ENCODE assay signal across 20 cellular contexts in the genomic region with DNA sequence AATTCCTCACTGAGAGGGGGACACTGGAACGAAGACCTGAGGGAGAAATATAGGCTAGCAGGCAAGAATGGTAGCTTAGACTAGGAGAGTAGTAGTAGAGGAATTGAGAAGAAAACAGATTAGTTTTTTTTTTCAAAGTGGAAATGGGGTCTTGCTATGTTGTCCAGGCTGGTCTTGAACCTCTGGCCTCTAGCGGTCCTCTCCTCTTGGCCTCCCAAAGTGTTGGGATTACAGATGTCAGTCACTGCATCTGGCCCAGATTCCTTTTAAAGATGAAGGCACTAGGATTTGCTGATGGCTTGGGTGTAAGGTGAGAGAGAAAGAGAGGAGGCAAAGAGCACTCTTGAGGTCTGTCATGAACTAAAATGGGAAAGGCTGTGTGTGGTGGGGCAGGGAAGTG. TPM values are rescaled to one million over a fixed set of nuclear protein-coding genes. Genes with fewer than 3 reads are reported as not detected.
DNase-seq lines count a peak whose midpoint lies in the region; ATAC-seq, FAIRE-seq and TF ChIP-seq lines count a peak whose summit lies in the region.
"Had no signal": no experiment of that assay in that cellular context is flagged by ENCODE, and none has a peak within 500 bp of the region (broad histone marks: within the 10 kb centered on the region; RNA-seq: fewer than 3 reads in every experiment).

No MANE protein-coding gene starts in this region.

- TF ChIP-seq POLR2A in H1 (IDR thresholded peaks at IDR 0.05; ENCODE audit: control extremely low read depth in 1 of 2, low read depth in 2 of 2, low read length in 2 of 2): no peak
- TF ChIP-seq POLR2A in uterus (IDR thresholded peaks at IDR 0.05): no peak

- H3K27ac ChIP-seq in H1 (ENCODE audit: low read depth, low read length) (no peak overlapping the region), uterus (peak overlapping the region; percentile 4)
- H3K27ac ChIP-seq: 22Rv1; A549; BLaER1 treated with 17β-estradiol and CSF1 and Interleukin-3, amounts not matched to agents 10 nM and 100 nM; C4-2B had no signal

- no peak overlapping the region for H3K56ac ChIP-seq in H1 (replicated peaks; ENCODE audit: insufficient read length, low read depth, low read length)

- no peak overlapping the region for H2BK5ac ChIP-seq in H1 (ENCODE audit: low read depth, low read length)

- POLR2A ChIA-PET in H1 (lab: Charles Lee; ENCODE audit: partially characterized antibody): interaction anchor here (1.3 kb wide), 1 partner anchor 18 kb away, joined by 7 read pairs; no protein-coding TSS in a partner anchor

- no peaks in the 10 kb centered on the region for H3K9me3 ChIP-seq in H1 (ENCODE audit: insufficient read depth in 2 of 2, low read depth in 1 of 2, low read length in 1 of 2)
- no peaks in the 10 kb centered on the region for H3K9me3 ChIP-seq in uterus
- H3K9me3 ChIP-seq: A549; BLaER1 treated with 17β-estradiol and CSF1 and Interleukin-3, amounts not matched to agents 10 nM and 100 nM; Caco-2 had no signal

- no peak overlapping the region for H2BK15ac ChIP-seq in H1 (ENCODE audit: low read length)

- no peak for FAIRE-seq in H1 (lab: Jason Lieb, UNC)
- FAIRE-seq: A549, G401.6, GM12891, GM19239 had no signal

- TF ChIP-seq RAD21 in H1 (IDR thresholded peaks at IDR 0.05 in 1 of 2, conservative IDR thresholded peaks at IDR 0.05 in 1 of 2; ENCODE audit: low read depth in 2 of 2, low read length in 2 of 2): no peak

- H3K27me3 ChIP-seq in H1 (replicated peaks in 1 of 4; ENCODE audit: control insufficient read depth in 3 of 4, extremely low read depth in 1 of 4, insufficient read depth in 3 of 4, low read length in 3 of 4): no peaks in the 10 kb centered on the region
- no peaks in the 10 kb centered on the region for H3K27me3 ChIP-seq in uterus
- H3K27me3 ChIP-seq: BLaER1 treated with 17β-estradiol and CSF1 and Interleukin-3, amounts not matched to agents 10 nM and 100 nM had no signal

- H3K9ac ChIP-seq in H1 (replicated peaks in 1 of 4; ENCODE audit: extremely low read depth in 1 of 4, low read depth in 3 of 4, low read length in 3 of 4): no peak overlapping the region
- H3K9ac ChIP-seq: BLaER1 treated with 17β-estradiol and CSF1 and Interleukin-3, amounts not matched to agents 10 nM and 100 nM had no signal

- H3K14ac ChIP-seq in H1 (ENCODE audit: insufficient read length): no peak overlapping the region

- H4K91ac ChIP-seq in H1 (replicated peaks; ENCODE audit: insufficient read length, low read length): no peak overlapping the region

- WGBS in H1 (ENCODE audit: extremely low coverage in 1 of 2, insufficient coverage in 1 of 2, insufficient read length in 1 of 2, insufficient replicate concordance in 2 of 2, low coverage in 1 of 2, low lambda C conversion rate in 2 of 2, missing lambda C conversion rate in 1 of 2), 2 experiments: 95% methylated on average over 2 of the region's 2 CpGs; no CpG with 5 or more reads in 1 of the 2 experiments

- no peaks in the 10 kb centered on the region for H3K79me2 ChIP-seq in H1 (ENCODE audit: control insufficient read depth in 1 of 2, insufficient read depth in 2 of 2, low read length in 2 of 2)

- H4K8ac ChIP-seq in H1 (ENCODE audit: extremely low read depth, insufficient read depth, low read length): no peak overlapping the region

- H3K4me2 ChIP-seq in H1 (ENCODE audit: insufficient read depth in 1 of 2, low read depth in 2 of 2, low read length in 2 of 2): no peak overlapping the region
- H3K4me2 ChIP-seq: A549; BLaER1 treated with 17β-estradiol and CSF1 and Interleukin-3, amounts not matched to agents 10 nM and 100 nM had no signal

- H3K4me1 ChIP-seq in H1 (replicated peaks in 1 of 4; ENCODE audit: control insufficient read depth in 3 of 4, insufficient read depth in 4 of 4, low read length in 3 of 4): peaks cover 0 to 5% (median under 1%) of the 10 kb centered on the region in 4 experiments; a peak in 1 of 7 replicates
- H3K4me1 ChIP-seq in uterus: no peaks in the 10 kb centered on the region
- H3K4me1 ChIP-seq: A549, Caco-2 had no signal

- H2BK120ac ChIP-seq in H1 (replicated peaks; ENCODE audit: low read depth, low read length): no peak overlapping the region

- no peak overlapping the region for H2AFZ ChIP-seq in H1 (ENCODE audit: low read length)

- no peaks in the 10 kb centered on the region for H3K79me1 ChIP-seq in H1 (ENCODE audit: low read depth, low read length)

- H3K18ac ChIP-seq in H1 (ENCODE audit: extremely low read depth, low read length): no peak overlapping the region

- DNase-seq in DMS79 treated with DMSO at 0.1 percent for 48 hours (lab: John Stamatoyannopoulos, UW) (peak; percentile 46), DMS79 (lab: John Stamatoyannopoulos, UW) (no peak), H1 (ENCODE audit: low read depth in 1 of 2, low spot score in 2 of 2) (no peak), uterus (no peak), DMS153 treated with DMSO at 0.1 percent for 48 hours (lab: John Stamatoyannopoulos, UW; ENCODE audit: unreplicated experiment) (no peak)
- DNase-seq: AML-193; Caco-2; Calu3; CD4-positive, alpha-beta T cell; CD8-positive, alpha-beta T cell; DMS53; GF-D8 had no signal

- TF ChIP-seq CTCF in H1 (IDR thresholded peaks at IDR 0.05; ENCODE audit: control extremely low read depth in 1 of 3, insufficient read depth in 1 of 3, low read depth in 1 of 3, low read length in 3 of 3) (no peak), uterus (IDR thresholded peaks at IDR 0.05) (no peak)

- H2BK20ac ChIP-seq in H1 (ENCODE audit: low read length): no peak overlapping the region

- no peak for ATAC-seq in GM21515 (IDR thresholded peaks at IDR 0.05; ENCODE audit: unreplicated experiment)
- ATAC-seq: A549; CD8-positive, alpha-beta T cell had no signal

- H3K23ac ChIP-seq in H1 (ENCODE audit: insufficient read length): no peak overlapping the region

- no peak overlapping the region for H2BK12ac ChIP-seq in H1 (ENCODE audit: low read depth, low read length)

- H3K4me3 ChIP-seq in H1 (ENCODE audit: extremely low read depth in 1 of 4, insufficient read depth in 2 of 4, low read depth in 3 of 4, low read length in 4 of 4): no peak overlapping the region
- no peak overlapping the region for H3K4me3 ChIP-seq in uterus
- H3K4me3 ChIP-seq: A549; BLaER1 treated with 17β-estradiol and CSF1 and Interleukin-3, amounts not matched to agents 10 nM and 100 nM had no signal

- no peak for TF ChIP-seq EP300 in H1 (IDR thresholded peaks at IDR 0.05; ENCODE audit: borderline replicate concordance in 1 of 2, low read depth in 2 of 2, low read length in 2 of 2)

- no peaks in the 10 kb centered on the region for H4K20me1 ChIP-seq in H1 (replicated peaks in 1 of 2; ENCODE audit: control insufficient read depth in 1 of 2, insufficient read depth in 2 of 2, low read length in 2 of 2)
- H4K20me1 ChIP-seq: BLaER1 treated with 17β-estradiol and CSF1 and Interleukin-3, amounts not matched to agents 10 nM and 100 nM had no signal

- intact Hi-C loops in uterus (cut with DNase I; ENCODE audit: low total_unique reads): no loop called here

- no peak overlapping the region for H3K4ac ChIP-seq in H1 (replicated peaks; ENCODE audit: insufficient read length, low read depth, low read length)

- CTCF ChIA-PET in H1 (lab: Charles Lee; ENCODE audit: partially characterized antibody): interaction anchor here (1.1 to 2.0 kb wide), 8 partner anchors 10 to 221 kb away, joined by 3 to 8 read pairs (median 5); a partner anchor contains a TSS

- no peak overlapping the region for H4K5ac ChIP-seq in H1 (ENCODE audit: insufficient read length, low read depth, low read length)

- no peak overlapping the region for H2AK5ac ChIP-seq in H1 (ENCODE audit: low read depth, low read length)

- H3K36me3 ChIP-seq in H1 (ENCODE audit: control insufficient read depth in 2 of 4, insufficient read depth in 4 of 4, low read length in 3 of 4) (no peaks in the 10 kb centered on the region; a peak in 1 of 8 replicates), uterus (no peaks in the 10 kb centered on the region)
- H3K36me3 ChIP-seq: BLaER1 treated with 17β-estradiol and CSF1 and Interleukin-3, amounts not matched to agents 10 nM and 100 nM had no signal

- H3K23me2 ChIP-seq in H1 (ENCODE audit: low read depth, low read length): no peaks in the 10 kb centered on the region

TF ChIP-seq in H1, 55 proteins besides CTCF, POLR2A, EP300 and RAD21:
- TF ChIP-seq KDM1A (IDR thresholded peaks at IDR 0.05; ENCODE audit: borderline replicate concordance, low read length): peak; percentile 77; the same call in 1 of the 2 replicates
- no peak for TF ChIP-seq MAFK (IDR thresholded peaks at IDR 0.05; ENCODE audit: low read depth, low read length)

RNA-seq across cellular contexts. Expression of a gene that starts 30.1 kb away (rescaled TPM):
- total RNA-seq in H1 (2021; fragmentation: NEBNext Ultra II Directional; extraction: Animal tissue kit (Norgen Biotek cat#: 25700)): 10.4 and 15.2 TPM in 2 replicates
- 5.0 and 6.9 TPM in 2 replicates for polyA plus RNA-seq in H1 (2011; rRNA removed)
- 5.6 TPM for polyA plus RNA-seq in H1 (2011; cell fraction: cytosol; rRNA removed)
- polyA plus RNA-seq in H1 (2011; cell fraction: nucleus; rRNA removed): 16.2 TPM
- 5.0 to 6.4 TPM (median 6.1 TPM) in 4 replicates for polyA plus RNA-seq in H1 (2012, experiment 1 of 2)
- 3.0 TPM for polyA plus RNA-seq in H1 (2012, experiment 2 of 2)
- 12.9 TPM for polyA plus RNA-seq in H1 (2013, experiment 1 of 2)
- 12.7 TPM for polyA plus RNA-seq in H1 (2013, experiment 2 of 2)
- 9.3 and 10.2 TPM in 2 replicates for polyA minus RNA-seq in H1 (2011; rRNA and poly(A)+ RNA removed)
- polyA minus RNA-seq in H1 (2011; cell fraction: cytosol; rRNA and poly(A)+ RNA removed): 4.8 TPM
- 14.8 TPM for polyA minus RNA-seq in H1 (2011; cell fraction: nucleus; rRNA and poly(A)+ RNA removed)
- total RNA-seq in uterus: 10 to 100 TPM in 3 of 4 donors, 1 to 10 TPM in 1; 7.9 to 68.7 (median 32.7) TPM
- total RNA-seq: Calu3; CD4-positive, alpha-beta T cell; CD8-positive, alpha-beta T cell had no signal
